Comparison of ENCODE assay signal across 10 cellular contexts in the genomic region with DNA sequence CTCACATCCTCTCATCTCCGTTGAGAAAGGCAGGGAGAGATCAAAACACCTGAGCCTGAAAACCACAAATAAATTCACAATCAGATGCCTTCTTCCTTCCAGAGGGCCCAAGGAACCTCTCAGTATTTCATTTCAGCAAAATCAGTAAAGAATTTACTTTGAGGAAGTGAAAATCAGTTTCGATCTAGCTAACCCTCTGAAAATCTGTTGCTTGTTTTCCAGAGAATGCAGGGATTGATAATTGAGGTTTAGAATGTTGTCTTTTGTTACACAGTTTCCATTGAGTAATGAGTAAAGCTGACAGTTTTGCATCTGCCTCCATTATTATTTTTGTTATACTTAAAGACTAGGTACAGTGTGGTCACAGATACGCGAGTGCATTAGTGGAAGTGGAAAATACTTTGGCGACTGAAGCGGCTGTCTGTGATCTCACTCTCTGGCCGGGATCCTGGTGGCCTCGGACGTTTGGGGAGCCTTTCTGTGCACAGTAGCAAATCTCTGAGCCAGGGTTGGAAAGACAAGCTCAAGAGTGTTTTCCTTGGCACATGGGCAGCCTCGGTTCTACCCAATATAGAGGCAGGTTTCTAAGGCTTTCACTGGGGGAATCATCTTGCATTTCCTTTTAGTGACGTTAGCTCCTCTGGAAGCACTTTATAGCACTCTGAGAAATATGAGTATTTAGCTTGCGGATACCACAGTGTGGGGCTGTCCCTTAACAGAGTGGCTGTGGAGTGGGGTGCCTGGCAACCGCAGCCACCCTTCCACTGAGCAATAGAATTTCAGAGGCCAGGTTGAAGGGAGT. TPM values are rescaled to one million over a fixed set of nuclear protein-coding genes. Genes with fewer than 3 reads are reported as not detected.
A peak's percentile ranks its signal among the peaks of the same experiment; 100 is the strongest.
DNase-seq lines count a peak whose midpoint lies in the region; ATAC-seq and TF ChIP-seq lines count a peak whose summit lies in the region.
"Had no signal": no experiment of that assay in that cellular context is flagged by ENCODE, and none has a peak within 500 bp of the region (broad histone marks: within the 10 kb centered on the region; RNA-seq: fewer than 3 reads in every experiment).

No MANE protein-coding gene starts in this region.

- peaks cover 20% of the 10 kb centered on the region for H3K4me1 Mint-ChIP-seq in activated T-cell treated with anti-CD3 and anti-CD28 coated beads, Interleukin-2, amount 50 U/mL, for 24 hours (ENCODE audit: low read depth)
- H3K4me1 Mint-ChIP-seq in stimulated activated effector memory CD8-positive, alpha-beta T cell treated with anti-CD3 and anti-CD28 coated beads, Interleukin-12 subunit alpha, Interleukin-12 subunit beta, amount 100 ng/mL, for 72 hours: peaks cover 9% of the 10 kb centered on the region

- no peaks in the 10 kb centered on the region for H3K27me3 Mint-ChIP-seq in activated T-cell treated with anti-CD3 and anti-CD28 coated beads, Interleukin-2, amount 50 U/mL, for 24 hours

- H3K9me3 Mint-ChIP-seq in activated T-cell treated with anti-CD3 and anti-CD28 coated beads, Interleukin-2, amount 50 U/mL, for 24 hours: no peaks in the 10 kb centered on the region
- no peaks in the 10 kb centered on the region for H3K9me3 Mint-ChIP-seq in stimulated activated effector memory CD8-positive, alpha-beta T cell treated with anti-CD3 and anti-CD28 coated beads, Interleukin-12 subunit alpha, Interleukin-12 subunit beta, amount 100 ng/mL, for 72 hours
- H3K9me3 Mint-ChIP-seq: natural killer cell treated with Interleukin-12 subunit alpha and Interleukin-12 subunit beta and Interleukin-15 and Interleukin-18, amount 100 ng/mL, for 72 hours had no signal

- H3K4me1 ChIP-seq in gastroesophageal sphincter: peaks cover 0 to 32% (median 11%) of the 10 kb centered on the region in 3 donors

- H3K4me3 ChIP-seq in gastroesophageal sphincter: peak overlapping the region in 1 of 2 donors; percentile 22

- WGBS in gastroesophageal sphincter (ENCODE audit: low coverage in 1 of 2), 2 donors: 15 to 23% methylated on average over 9 to 12 of the region's 13 CpGs

- peak in 1 of 4 experiments; percentile 11 for TF ChIP-seq CTCF in gastroesophageal sphincter (IDR thresholded peaks at IDR 0.05)

- ATAC-seq in gastroesophageal sphincter: peak; percentile 65
- peak; percentile 77 for ATAC-seq in stimulated activated effector memory CD8-positive, alpha-beta T cell treated with anti-CD3 and anti-CD28 coated beads, Interleukin-12 subunit alpha, Interleukin-12 subunit beta, amount 100 ng/mL, for 72 hours

- DNase-seq in activated T-cell treated with anti-CD3 and anti-CD28 coated beads, Interleukin-2, amount 50 U/mL, for 24 hours: peak; percentile 29
- DNase-seq in activated T-cell treated with anti-CD3 and anti-CD28 coated beads for 4 hours: no peak
- DNase-seq in NOMO-1 treated with dmso at 0.1 percent for 144 hours (lab: John Stamatoyannopoulos, UW; ENCODE audit: unreplicated experiment): peak; percentile 53
- no peak for DNase-seq in stimulated activated effector memory CD8-positive, alpha-beta T cell treated with anti-CD3 and anti-CD28 coated beads, Interleukin-12 subunit alpha, Interleukin-12 subunit beta, amount 100 ng/mL, for 72 hours (ENCODE audit: low spot score in 2 of 2)
- no peak for DNase-seq in NCI-H1436 treated with DMSO at 0.1 percent for 48 hours (lab: John Stamatoyannopoulos, UW)
- DNase-seq in DMS 273 treated with DMSO at 0.1 percent for 48 hours (lab: John Stamatoyannopoulos, UW): no peak
- no peak for DNase-seq in glomerular visceral epithelial cell (ENCODE audit: extremely low spot score)

- no peaks in the 10 kb centered on the region for H3K36me3 Mint-ChIP-seq in activated T-cell treated with anti-CD3 and anti-CD28 coated beads, Interleukin-2, amount 50 U/mL, for 24 hours (ENCODE audit: low read depth)
- H3K36me3 Mint-ChIP-seq in stimulated activated effector memory CD8-positive, alpha-beta T cell treated with anti-CD3 and anti-CD28 coated beads, Interleukin-12 subunit alpha, Interleukin-12 subunit beta, amount 100 ng/mL, for 72 hours: no peaks in the 10 kb centered on the region
- H3K36me3 Mint-ChIP-seq: natural killer cell treated with Interleukin-12 subunit alpha and Interleukin-12 subunit beta and Interleukin-15 and Interleukin-18, amount 100 ng/mL, for 72 hours had no signal

- no peak for TF ChIP-seq EP300 in gastroesophageal sphincter (IDR thresholded peaks at IDR 0.05)

- peak overlapping the region in 3 of 4 donors; percentile 62 to 76 (median 75) for H3K27ac ChIP-seq in gastroesophageal sphincter

- no peaks in the 10 kb centered on the region for H3K27me3 ChIP-seq in gastroesophageal sphincter

- no peak overlapping the region for H3K4me3 Mint-ChIP-seq in activated T-cell treated with anti-CD3 and anti-CD28 coated beads, Interleukin-2, amount 50 U/mL, for 24 hours
- H3K4me3 Mint-ChIP-seq in stimulated activated effector memory CD8-positive, alpha-beta T cell treated with anti-CD3 and anti-CD28 coated beads, Interleukin-12 subunit alpha, Interleukin-12 subunit beta, amount 100 ng/mL, for 72 hours: no peak overlapping the region
- H3K4me3 Mint-ChIP-seq: natural killer cell treated with Interleukin-12 subunit alpha and Interleukin-12 subunit beta and Interleukin-15 and Interleukin-18, amount 100 ng/mL, for 72 hours had no signal

- no peaks in the 10 kb centered on the region for H3K9me3 ChIP-seq in gastroesophageal sphincter

- peak overlapping the region; percentile 86 for H3K27ac Mint-ChIP-seq in activated T-cell treated with anti-CD3 and anti-CD28 coated beads, Interleukin-2, amount 50 U/mL, for 24 hours
- H3K27ac Mint-ChIP-seq in stimulated activated effector memory CD8-positive, alpha-beta T cell treated with anti-CD3 and anti-CD28 coated beads, Interleukin-12 subunit alpha, Interleukin-12 subunit beta, amount 100 ng/mL, for 72 hours: no peak overlapping the region
- H3K27ac Mint-ChIP-seq: natural killer cell treated with Interleukin-12 subunit alpha and Interleukin-12 subunit beta and Interleukin-15 and Interleukin-18, amount 100 ng/mL, for 72 hours had no signal

- no peaks in the 10 kb centered on the region for H3K36me3 ChIP-seq in gastroesophageal sphincter

- no peak for TF ChIP-seq POLR2A in gastroesophageal sphincter (IDR thresholded peaks at IDR 0.05)

RNA-seq across cellular contexts. Expression of gene ANGPTL2, which starts 32.2 kb away (rescaled TPM):
- 10 to 100 TPM; 36.5 to 52.5 (median 50.8) TPM for total RNA-seq in gastroesophageal sphincter
- total RNA-seq: natural killer cell treated with Interleukin-12 subunit alpha and Interleukin-12 subunit beta and Interleukin-15 and Interleukin-18, amount 100 ng/mL, for 72 hours; T-helper 1 cell treated with Interleukin-12 subunit alpha and Interleukin-12 subunit beta and Interleukin-4 antibody, amounts not matched to agents 30 ng/mL and 1 ng/mL, for 36 hours had no signal

Comparison
In these comparisons a context has a peak if more than half of its experiments do, and no peak if none do; other contexts are left out.
1. DNase-seq: peak in activated T-cell treated with anti-CD3 and anti-CD28 coated beads, Interleukin-2, amount 50 U/mL, for 24 hours (single experiment) and NOMO-1 treated with dmso at 0.1 percent for 144 hours (single experiment); none in activated T-cell treated with anti-CD3 and anti-CD28 coated beads for 4 hours (single experiment), stimulated activated effector memory CD8-positive, alpha-beta T cell treated with anti-CD3 and anti-CD28 coated beads, Interleukin-12 subunit alpha, Interleukin-12 subunit beta, amount 100 ng/mL, for 72 hours (0 of 2), NCI-H1436 treated with DMSO at 0.1 percent for 48 hours (single experiment), DMS 273 treated with DMSO at 0.1 percent for 48 hours (single experiment) and glomerular visceral epithelial cell (single experiment).